ENCODE assay signal across 13 cellular contexts in genomic region chr12:53063708-53064612, GRCh38. TPM values are rescaled to one million over a fixed set of nuclear protein-coding genes. Genes with fewer than 3 reads are reported as not detected.
A peak's percentile ranks its signal among the peaks of the same experiment; 100 is the strongest.
DNase-seq lines count a peak whose midpoint lies in the region; ATAC-seq and TF ChIP-seq lines count a peak whose summit lies in the region.
"Had no signal": no experiment of that assay in that cellular context is flagged by ENCODE, and none has a peak within 500 bp of the region (broad histone marks: within the 10 kb centered on the region; RNA-seq: fewer than 3 reads in every experiment).

No MANE protein-coding gene starts in this region.

- H3K4ac ChIP-seq in trophoblast cell (ENCODE audit: low read depth, low read length): no peak overlapping the region

- no peak overlapping the region for H2AK5ac ChIP-seq in trophoblast cell (ENCODE audit: low read length)

- H3K4me3 ChIP-seq in fibroblast of mammary gland (ENCODE audit: control insufficient read depth, low read depth, low read length) (no peak overlapping the region), ovary (no peak overlapping the region), trophoblast cell (ENCODE audit: low read depth, low read length) (no peak overlapping the region)

- DNase-seq in AG08395 (ENCODE audit: low spot score) (peak; percentile 55), NCI-H226 (peak; percentile 56), fibroblast of mammary gland (ENCODE audit: low read depth) (peak; percentile 98), ovary (peak; percentile 70 to 84 (median 79)), trophoblast cell (no peak)
- DNase-seq in activated CD4-positive, alpha-beta T cell treated with anti-CD3 and anti-CD28 coated beads for 48 hours: no peak
- DNase-seq: activated B cell treated with CpG ODN at 0.5 μM for 24 hours; cerebellar nuclear complex; NCI-H526 treated with DMSO at 0.1 percent for 48 hours; stimulated activated CD4-positive, alpha-beta T cell treated with anti-CD3 and anti-CD28 coated beads, Interleukin-4, amount 100 ng/mL, for 4 hours had no signal

- no peak overlapping the region for H2BK5ac ChIP-seq in trophoblast cell (ENCODE audit: low read depth, low read length, poor library complexity)

- H3K79me2 ChIP-seq in trophoblast cell (ENCODE audit: control insufficient read depth, insufficient read depth, low read length, poor library complexity): no peaks in the 10 kb centered on the region

- H3K14ac ChIP-seq in trophoblast cell (ENCODE audit: low read length): no peak overlapping the region

- no peak overlapping the region for H3K4me2 ChIP-seq in trophoblast cell (ENCODE audit: low read length)

- no peak for ATAC-seq in HG03521 (IDR thresholded peaks at IDR 0.05; ENCODE audit: unreplicated experiment)
- no peak for ATAC-seq in GM18868 (IDR thresholded peaks at IDR 0.05; ENCODE audit: unreplicated experiment)
- ATAC-seq: left colon had no signal

- no peak overlapping the region for H4K91ac ChIP-seq in trophoblast cell (ENCODE audit: low read depth, low read length)

- WGBS in ovary, 3 donors: 27 to 31% (median 29%) methylated on average over 13 of the region's 13 CpGs
- no CpG with 5 or more reads among the region's 13 CpGs for WGBS in trophoblast cell (ENCODE audit: extremely low coverage, insufficient coverage, insufficient read length)

- TF ChIP-seq CTCF in fibroblast of mammary gland (conservative IDR thresholded peaks at IDR 0.05; ENCODE audit: control insufficient read depth, insufficient read depth, low read depth, low read length): peak; percentile 5
- peak in 1 of 3 donors; percentile 12 for TF ChIP-seq CTCF in ovary (IDR thresholded peaks at IDR 0.05)

- H3K27ac ChIP-seq in ovary (peak overlapping the region; percentile 42 to 64), trophoblast cell (ENCODE audit: low read depth, low read length) (no peak overlapping the region)

- no peak overlapping the region for H3K9ac ChIP-seq in trophoblast cell (ENCODE audit: low read length)

- H3K79me1 ChIP-seq in trophoblast cell (ENCODE audit: low read length): no peaks in the 10 kb centered on the region

- TF ChIP-seq POLR2A in ovary (IDR thresholded peaks at IDR 0.05): peak; percentile 9

- no peak overlapping the region for H2BK120ac ChIP-seq in trophoblast cell (ENCODE audit: insufficient read depth, low read length, poor library complexity)

- H3K9me3 ChIP-seq in ovary: no peaks in the 10 kb centered on the region
- H3K9me3 ChIP-seq in trophoblast cell (ENCODE audit: insufficient read depth, low read depth, low read length): peaks cover 2% of the 10 kb centered on the region

- no peak overlapping the region for H4K12ac ChIP-seq in trophoblast cell (ENCODE audit: low read depth, low read length)

- H3K4me1 ChIP-seq in ovary (ENCODE audit: insufficient read depth) (peaks cover 24% of the 10 kb centered on the region), trophoblast cell (ENCODE audit: control insufficient read depth in 1 of 2, insufficient read depth in 2 of 2, low read length in 2 of 2) (no peaks in the 10 kb centered on the region)

- no peak overlapping the region for H3K18ac ChIP-seq in trophoblast cell (ENCODE audit: low read length)

- no peak overlapping the region for H2AFZ ChIP-seq in trophoblast cell (ENCODE audit: insufficient read depth, low read length, poor library complexity)

- TF ChIP-seq EP300 in ovary (IDR thresholded peaks at IDR 0.05): no peak

- intact Hi-C loops in ovary (cut with DNase I): no loop called here

- no peaks in the 10 kb centered on the region for H3K27me3 ChIP-seq in ovary
- H3K27me3 ChIP-seq in trophoblast cell (ENCODE audit: insufficient read depth, low read length): no peaks in the 10 kb centered on the region

- no peak overlapping the region for H2BK12ac ChIP-seq in trophoblast cell (ENCODE audit: low read length)

- no peak overlapping the region for H3K23ac ChIP-seq in trophoblast cell (ENCODE audit: low read length)

- no peak overlapping the region for H4K8ac ChIP-seq in trophoblast cell (ENCODE audit: low read depth, low read length)

- no peaks in the 10 kb centered on the region for H3K36me3 ChIP-seq in ovary
- H3K36me3 ChIP-seq in trophoblast cell (ENCODE audit: control insufficient read depth in 1 of 2, insufficient read depth in 2 of 2, low read length in 2 of 2): peaks cover 14 to 20% of the 10 kb centered on the region in 2 experiments

RNA-seq across cellular contexts. Expression of gene TNS2, which starts 14.1 kb away (rescaled TPM):
- 100 to 1,000 TPM in 6 of 7 donors, 10 to 100 TPM in 1; 88.7 to 255 (median 190) TPM for total RNA-seq in ovary
- polyA plus RNA-seq in ovary: 100 to 1,000 TPM in 1 of 2 donors, 10 to 100 TPM in 1; 66.8 to 161 TPM
- 2.8 and 5.7 TPM in 2 replicates for polyA plus RNA-seq in trophoblast cell (2013)

RNA-seq across cellular contexts. Expression of gene SPRYD3, which starts 15.2 kb away (rescaled TPM):
- total RNA-seq in ovary: 10 to 100 TPM; 28.5 to 88.1 (median 79.9) TPM
- 10 to 100 TPM; 36.9 to 39.9 TPM for polyA plus RNA-seq in ovary
- polyA plus RNA-seq in trophoblast cell (2013): 7.1 and 7.5 TPM in 2 replicates

RNA-seq across cellular contexts. Expression of gene IGFBP6, which starts 33.5 kb away (rescaled TPM):
- 100 to 1,000 TPM in 6 of 7 donors, 10 to 100 TPM in 1; 81.3 to 685 (median 224) TPM for total RNA-seq in ovary
- 100 to 1,000 TPM in 1 of 2 donors, 10 to 100 TPM in 1; 78.9 to 112 TPM for polyA plus RNA-seq in ovary
- polyA plus RNA-seq in trophoblast cell (2013): 0.07 and 0.12 TPM in 2 replicates
- total RNA-seq: activated B cell treated with CpG ODN at 0.5 μM for 24 hours had no signal

RNA-seq across cellular contexts. Expression of gene SOAT2, which starts 39.3 kb away (rescaled TPM):
- total RNA-seq in ovary: under 1 TPM in 3 of 7 donors, not detected in 4; 0.17 to 0.72 (median 0.53) TPM
- polyA plus RNA-seq in ovary: under 1 TPM; 0.07 to 0.28 TPM
- polyA plus RNA-seq in trophoblast cell (2013): not detected in 2 replicates
- total RNA-seq: activated B cell treated with CpG ODN at 0.5 μM for 24 hours, left colon had no signal

RNA-seq across cellular contexts. Expression of gene EIF4B, which starts 57.7 kb away (rescaled TPM):
- 1,000 to 10,000 TPM in 3 of 7 donors, 100 to 1,000 TPM in 4; 713 to 1,452 (median 896) TPM for total RNA-seq in ovary
- 100 to 1,000 TPM; 316 to 882 TPM for polyA plus RNA-seq in ovary
- 342 and 356 TPM in 2 replicates for polyA plus RNA-seq in trophoblast cell (2013)

Comparison
In these comparisons a context has a peak if more than half of its experiments do, and no peak if none do; other contexts are left out.
1. DNase-seq: peak in AG08395 (single experiment), NCI-H226 (single experiment), fibroblast of mammary gland (single experiment) and ovary (5 of 5); none in activated CD4-positive, alpha-beta T cell treated with anti-CD3 and anti-CD28 coated beads for 48 hours (single experiment) and trophoblast cell (0 of 2).